ENCODE assay signal across 1 cellular context in genomic region chr1:226403522-226404034, GRCh38.
TF ChIP-seq lines count a peak whose summit lies in the region.

No MANE protein-coding gene starts in this region.

TF ChIP-seq in K562, 482 proteins besides CTCF, POLR2A, EP300 and RAD21 (continued from another document):
- TF ChIP-seq HNRNPK (IDR thresholded peaks at IDR 0.05; ENCODE audit: low read depth, low read length, poor library complexity, severe bottlenecking) (no peak), CHD2 (IDR thresholded peaks at IDR 0.05; ENCODE audit: low read depth, low read length) (no peak), ZNF232 (CRISPR knock-in tag; IDR thresholded peaks at IDR 0.05) (no peak), NCOA1 (IDR thresholded peaks at IDR 0.05; ENCODE audit: low read depth) (no peak)
